In the genomic region with DNA sequence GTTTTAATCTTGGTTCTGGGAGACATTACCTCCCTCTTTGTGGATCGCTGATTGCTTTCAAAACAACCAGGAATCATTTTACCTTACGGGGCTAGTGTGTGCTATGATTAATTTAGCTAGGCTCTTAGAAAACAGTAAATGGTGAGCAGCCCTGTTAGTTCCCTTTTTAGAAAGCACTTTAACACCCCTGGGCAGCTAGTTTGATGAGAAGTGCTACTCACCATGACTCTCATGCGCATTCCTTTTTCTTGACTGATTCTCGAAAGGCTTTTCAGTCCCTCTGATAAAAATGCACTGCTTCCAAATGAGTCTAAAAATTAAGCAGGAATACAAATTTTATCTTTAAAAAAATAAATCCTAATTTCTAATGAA, we compare ENCODE assay signal across 11 cellular contexts.
DNase-seq lines count a peak whose midpoint lies in the region; ATAC-seq and TF ChIP-seq lines count a peak whose summit lies in the region.
"Had no signal": no experiment of that assay in that cellular context is flagged by ENCODE, and none has a peak within 500 bp of the region (broad histone marks: within the 10 kb centered on the region; RNA-seq: fewer than 3 reads in every experiment).

No MANE protein-coding gene starts in this region.

- H3K9ac ChIP-seq in SK-N-MC (ENCODE audit: insufficient read length) = peak overlapping the region; percentile 74

- DNase-seq in NCI-H2107 treated with DMSO at 0.1 percent for 48 hours (lab: John Stamatoyannopoulos, UW; ENCODE audit: unreplicated experiment) (peak; percentile 54), NCI-H2107 (lab: John Stamatoyannopoulos, UW) (no peak), SK-N-MC (ENCODE audit: low read depth, low spot score) (no peak), left ventricle myocardium inferior (no peak), stromal cell of bone marrow (ENCODE audit: low read depth) (peak; percentile 44), NCI-H2029 treated with DMSO at 0.1 percent for 48 hours (lab: John Stamatoyannopoulos, UW) (no peak), SK-N-DZ (ENCODE audit: low spot score) (no peak)
- DNase-seq: activated CD8-positive, alpha-beta memory T cell treated with anti-CD3 and anti-CD28 coated beads, Interleukin-2, amount 50 U/mL, for 4 hours; NCI-H446 had no signal

- H3K4me3 ChIP-seq in SK-N-MC (peak overlapping the region; percentile 73), left ventricle myocardium inferior (peak overlapping the region; percentile 34)
- H3K4me3 ChIP-seq: thyroid gland had no signal

- ATAC-seq in GM19351 (IDR thresholded peaks at IDR 0.05; ENCODE audit: unreplicated experiment) = no peak

- peaks cover 15% of the 10 kb centered on the region for H3K4me1 ChIP-seq in left ventricle myocardium inferior

- peak overlapping the region; percentile 99 for H3K27ac ChIP-seq in SK-N-MC
- H3K27ac ChIP-seq in left ventricle myocardium inferior (replicated peaks) = no peak overlapping the region

- no peaks in the 10 kb centered on the region for H3K36me3 ChIP-seq in SK-N-MC (ENCODE audit: insufficient read depth, low read length)
- H3K36me3 ChIP-seq in left ventricle myocardium inferior = no peaks in the 10 kb centered on the region
- H3K36me3 ChIP-seq: thyroid gland had no signal

- TF ChIP-seq CTCF in left ventricle myocardium inferior (IDR thresholded peaks at IDR 0.05; ENCODE audit: borderline replicate concordance) = no peak

- intact Hi-C loops in left ventricle myocardium inferior (cut with micrococcal nuclease) = no loop called here

- H3K27me3 ChIP-seq in left ventricle myocardium inferior (ENCODE audit: low read depth) = no peaks in the 10 kb centered on the region
- H3K27me3 ChIP-seq: thyroid gland had no signal

- H3K9me3 ChIP-seq in SK-N-MC (ENCODE audit: low read depth, low read length) (no peaks in the 10 kb centered on the region), left ventricle myocardium inferior (replicated peaks) (no peaks in the 10 kb centered on the region)
- H3K9me3 ChIP-seq: thyroid gland had no signal

Comparison
In these comparisons a context has a peak if more than half of its experiments do, and no peak if none do; other contexts are left out.
1. DNase-seq: peak in NCI-H2107 treated with DMSO at 0.1 percent for 48 hours (single experiment) and stromal cell of bone marrow (single experiment); none in NCI-H2107 (single experiment), SK-N-MC (single experiment), left ventricle myocardium inferior (single experiment), NCI-H2029 treated with DMSO at 0.1 percent for 48 hours (single experiment) and SK-N-DZ (single experiment).